Comparison of ENCODE assay signal across 2 cellular contexts in genomic region chr2:178770518-178770917, GRCh38.
TF ChIP-seq lines count a peak whose summit lies in the region.

No MANE protein-coding gene starts in this region.

TF ChIP-seq in HEK293, 187 proteins besides CTCF, POLR2A, EP300 and RAD21 (continued from another document):
- TF ChIP-seq, protein P1, sequence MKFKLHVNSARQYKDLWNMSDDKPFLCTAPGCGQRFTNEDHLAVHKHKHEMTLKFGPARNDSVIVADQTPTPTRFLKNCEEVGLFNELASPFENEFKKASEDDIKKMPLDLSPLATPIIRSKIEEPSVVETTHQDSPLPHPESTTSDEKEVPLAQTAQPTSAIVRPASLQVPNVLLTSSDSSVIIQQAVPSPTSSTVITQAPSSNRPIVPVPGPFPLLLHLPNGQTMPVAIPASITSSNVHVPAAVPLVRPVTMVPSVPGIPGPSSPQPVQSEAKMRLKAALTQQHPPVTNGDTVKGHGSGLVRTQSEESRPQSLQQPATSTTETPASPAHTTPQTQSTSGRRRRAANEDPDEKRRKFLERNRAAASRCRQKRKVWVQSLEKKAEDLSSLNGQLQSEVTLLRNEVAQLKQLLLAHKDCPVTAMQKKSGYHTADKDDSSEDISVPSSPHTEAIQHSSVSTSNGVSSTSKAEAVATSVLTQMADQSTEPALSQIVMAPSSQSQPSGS (tag by site-specific recombination; IDR thresholded peaks at IDR 0.05; ENCODE audit: low read depth), result peak; percentile 40; the same call in 1 of the 2 replicates

TF ChIP-seq in GM12878, 131 proteins besides CTCF, POLR2A, EP300 and RAD21 (continued from another document):
- TF ChIP-seq ZNF592 (IDR thresholded peaks at IDR 0.05), result no peak
